8 cellular contexts compared by ENCODE assay signal in genomic region chr15:49046113-49046883, GRCh38. TPM values are rescaled to one million over a fixed set of nuclear protein-coding genes. Genes with fewer than 3 reads are reported as not detected.
DNase-seq lines count a peak whose midpoint lies in the region; ATAC-seq, FAIRE-seq and TF ChIP-seq lines count a peak whose summit lies in the region.

TSS of gene SECISBP2L (minus strand) at chr15:49046446. CDS start at chr15:49046299, 147 bp downstream.

- WGBS in H1 (ENCODE audit: extremely low coverage in 1 of 2, insufficient coverage in 1 of 2, insufficient read length in 1 of 2, insufficient replicate concordance in 2 of 2, low coverage in 1 of 2, low lambda C conversion rate in 2 of 2, missing lambda C conversion rate in 1 of 2), 2 experiments, result 3% methylated on average over 53 of the region's 53 CpGs; no CpG with 5 or more reads in 1 of the 2 experiments
- 4% methylated on average over 49 of the region's 53 CpGs for WGBS in mesenchymal stem cell

- H2AK5ac ChIP-seq in H1 (ENCODE audit: low read depth, low read length) (no peak within 1 kb of the TSS), mesenchymal stem cell (ENCODE audit: low read length, severe bottlenecking) (peak within 1 kb of the TSS; percentile 5)

- H2BK12ac ChIP-seq in H1 (ENCODE audit: low read depth, low read length) (no peak within 1 kb of the TSS), mesenchymal stem cell (ENCODE audit: low read length in 2 of 2) (peak within 1 kb of the TSS in 1 of 2 experiments; percentile 29)

- peak within 1 kb of the TSS; percentile 37 for H4K5ac ChIP-seq in H1 (ENCODE audit: insufficient read length, low read depth, low read length)

- H4K91ac ChIP-seq in H1 (replicated peaks; ENCODE audit: insufficient read length, low read length) (no peak within 1 kb of the TSS), mesenchymal stem cell (ENCODE audit: low read length) (peak within 1 kb of the TSS; percentile 93)

- H3K9ac ChIP-seq in H1 (replicated peaks in 1 of 4; ENCODE audit: extremely low read depth in 1 of 4, low read depth in 3 of 4, low read length in 3 of 4), result peak within 1 kb of the TSS; percentile 67 to 94 (median 79)
- peak within 1 kb of the TSS; percentile 96 for H3K9ac ChIP-seq in mesenchymal stem cell (ENCODE audit: low read length)

- peak within 1 kb of the TSS; percentile 55; the same call in 1 of the 2 replicates for H2BK5ac ChIP-seq in H1 (ENCODE audit: low read depth, low read length)
- H2BK5ac ChIP-seq in mesenchymal stem cell (ENCODE audit: low read depth, low read length, poor library complexity, severe bottlenecking), result peak within 1 kb of the TSS; percentile 90

- no peak within 1 kb of the TSS for H3K23ac ChIP-seq in H1 (ENCODE audit: insufficient read length)
- H3K23ac ChIP-seq in mesenchymal stem cell (ENCODE audit: low read length in 2 of 2), result peak within 1 kb of the TSS in 1 of 2 experiments; percentile 14

- H3K79me1 ChIP-seq in H1 (ENCODE audit: low read depth, low read length) (no peaks in the 10 kb centered on the region; the same call in 1 of the 2 replicates), mesenchymal stem cell (replicated peaks; ENCODE audit: low read length, poor library complexity, severe bottlenecking) (no peaks in the 10 kb centered on the region)

- H3K4me2 ChIP-seq in H1 (ENCODE audit: insufficient read depth in 1 of 2, low read depth in 2 of 2, low read length in 2 of 2) (peak within 1 kb of the TSS; percentile 65 to 68), mesenchymal stem cell (ENCODE audit: low read length, poor library complexity, severe bottlenecking) (peak within 1 kb of the TSS; percentile 79)

- H2BK120ac ChIP-seq in H1 (replicated peaks; ENCODE audit: low read depth, low read length) (no peak within 1 kb of the TSS), mesenchymal stem cell (ENCODE audit: low read depth, low read length) (peak within 1 kb of the TSS; percentile 83)

- H3K14ac ChIP-seq in H1 (ENCODE audit: insufficient read length) (peak within 1 kb of the TSS; percentile 96), mesenchymal stem cell (ENCODE audit: low read length in 2 of 2) (peak within 1 kb of the TSS; percentile 69 to 78)

- no peak within 1 kb of the TSS for H3K56ac ChIP-seq in H1 (replicated peaks; ENCODE audit: insufficient read length, low read depth, low read length)

- peaks cover 0 to 45% of the 10 kb centered on the region in 2 experiments for H3K79me2 ChIP-seq in H1 (ENCODE audit: control insufficient read depth in 1 of 2, insufficient read depth in 2 of 2, low read length in 2 of 2)

- no peaks in the 10 kb centered on the region for H4K20me1 ChIP-seq in H1 (replicated peaks in 1 of 2; ENCODE audit: control insufficient read depth in 1 of 2, insufficient read depth in 2 of 2, low read length in 2 of 2)

- ATAC-seq in GM19468 (IDR thresholded peaks at IDR 0.05; ENCODE audit: extremely low read depth, unreplicated experiment), result peak; percentile 82

- peaks cover 2% of the 10 kb centered on the region for H3K23me2 ChIP-seq in H1 (ENCODE audit: low read depth, low read length)

- peak in 1 of 2 experiments; percentile 83; a peak in 1 of 3 replicates for TF ChIP-seq POLR2A in H1 (IDR thresholded peaks at IDR 0.05; ENCODE audit: control extremely low read depth in 1 of 2, low read depth in 2 of 2, low read length in 2 of 2)

- peak; percentile 69 to 70 for TF ChIP-seq RAD21 in H1 (IDR thresholded peaks at IDR 0.05 in 1 of 2, conservative IDR thresholded peaks at IDR 0.05 in 1 of 2; ENCODE audit: low read depth in 2 of 2, low read length in 2 of 2)

- TF ChIP-seq CTCF in H1 (IDR thresholded peaks at IDR 0.05; ENCODE audit: control extremely low read depth in 1 of 3, insufficient read depth in 1 of 3, low read depth in 1 of 3, low read length in 3 of 3), result peak; percentile 66 to 87 (median 79)

- H3K27ac ChIP-seq in H1 (ENCODE audit: low read depth, low read length) (peak within 1 kb of the TSS; percentile 47), mesenchymal stem cell (ENCODE audit: low read length, poor library complexity, severe bottlenecking) (peak within 1 kb of the TSS; percentile 78)

- POLR2A ChIA-PET in H1 (lab: Charles Lee; ENCODE audit: partially characterized antibody), result interaction anchor here (0.6 to 1.8 kb wide), 10 partner anchors 13 to 577 kb away, joined by 3 to 6 read pairs (median 3); partner anchors contain the start of genes COPS2 and GALK2

- peak; percentile 93 for DNase-seq in COR-L47 (lab: John Stamatoyannopoulos, UW)
- DNase-seq in HS-5 (ENCODE audit: low read depth), result peak; percentile 60
- peak; percentile 97 for DNase-seq in NOMO-1 (lab: John Stamatoyannopoulos, UW; ENCODE audit: unreplicated experiment in 2 of 2)
- DNase-seq in activated CD8-positive, alpha-beta memory T cell treated with anti-CD3 and anti-CD28 coated beads for 4 hours (ENCODE audit: low read depth in 2 of 2), result peak; percentile 73 to 81
- peak; percentile 92 to 94 for DNase-seq in H1 (ENCODE audit: low read depth in 1 of 2, low spot score in 2 of 2)
- DNase-seq in mesenchymal stem cell, result peak; percentile 95
- peak; percentile 78 for DNase-seq in stimulated activated CD8-positive, alpha-beta memory T cell treated with anti-CD3 and anti-CD28 coated beads, Interleukin-12 subunit alpha, Interleukin-12 subunit beta, amount 100 ng/mL, for 4 hours (ENCODE audit: low read depth)

- H3K18ac ChIP-seq in H1 (ENCODE audit: extremely low read depth, low read length) (0 out of 2 replicates have a peak within 1 kb of the TSS, but pooled peaks have one; percentile 9), mesenchymal stem cell (ENCODE audit: low read depth in 1 of 2, low read length in 2 of 2) (peak within 1 kb of the TSS; percentile 84 to 98)

- no peak within 1 kb of the TSS for H2BK15ac ChIP-seq in H1 (ENCODE audit: low read length)
- H2BK15ac ChIP-seq in mesenchymal stem cell (ENCODE audit: low read depth, poor library complexity, severe bottlenecking), result peak within 1 kb of the TSS; percentile 77

- peak; percentile 39 for FAIRE-seq in H1 (lab: Jason Lieb, UNC)

- TF ChIP-seq EP300 in H1 (IDR thresholded peaks at IDR 0.05; ENCODE audit: borderline replicate concordance in 1 of 2, low read depth in 2 of 2, low read length in 2 of 2), result no peak; a peak in 1 of 3 replicates

- H3K4ac ChIP-seq in H1 (replicated peaks; ENCODE audit: insufficient read length, low read depth, low read length) (no peak within 1 kb of the TSS), mesenchymal stem cell (ENCODE audit: low read depth in 1 of 2, low read length in 2 of 2) (peak within 1 kb of the TSS; percentile 86 to 87)

- H2AFZ ChIP-seq in H1 (ENCODE audit: low read length) (peak within 1 kb of the TSS; percentile 83; the same call in 1 of the 2 replicates), mesenchymal stem cell (ENCODE audit: low read depth, low read length) (peak within 1 kb of the TSS; percentile 91)

- H3K4me3 ChIP-seq in H1 (ENCODE audit: extremely low read depth in 1 of 4, insufficient read depth in 2 of 4, low read depth in 3 of 4, low read length in 4 of 4), result peak within 1 kb of the TSS; percentile 85 to 97 (median 92)
- peak within 1 kb of the TSS; percentile 83 to 90 for H3K4me3 ChIP-seq in mesenchymal stem cell (ENCODE audit: insufficient read depth in 1 of 2, low read depth in 1 of 2, low read length in 2 of 2)

- no peak within 1 kb of the TSS for H2BK20ac ChIP-seq in H1 (ENCODE audit: low read length)

- no peaks in the 10 kb centered on the region for H3K27me3 ChIP-seq in H1 (replicated peaks in 1 of 4; ENCODE audit: control insufficient read depth in 3 of 4, extremely low read depth in 1 of 4, insufficient read depth in 3 of 4, low read length in 3 of 4)
- no peaks in the 10 kb centered on the region for H3K27me3 ChIP-seq in mesenchymal stem cell (ENCODE audit: control insufficient read depth in 1 of 2, insufficient read depth in 1 of 2, low read length in 2 of 2)

- H3K36me3 ChIP-seq in H1 (ENCODE audit: control insufficient read depth in 2 of 4, insufficient read depth in 4 of 4, low read length in 3 of 4) (no peaks in the 10 kb centered on the region), mesenchymal stem cell (ENCODE audit: control insufficient read depth in 1 of 2, insufficient read depth in 2 of 2, low read depth in 1 of 2, low read length in 2 of 2) (peaks cover 0 to 6% of the 10 kb centered on the region in 2 experiments)

- H4K8ac ChIP-seq in H1 (ENCODE audit: extremely low read depth, insufficient read depth, low read length) (peak within 1 kb of the TSS; percentile 90; the same call in 1 of the 2 replicates), mesenchymal stem cell (ENCODE audit: low read length) (peak within 1 kb of the TSS; percentile 94)

- CTCF ChIA-PET in H1 (lab: Charles Lee; ENCODE audit: partially characterized antibody), result interaction anchor here (0.7 to 4.9 kb wide), 13 partner anchors 9 to 828 kb away, joined by 3 to 25 read pairs (median 3); partner anchors contain the start of gene SHC4

- H3K9me3 ChIP-seq in H1 (ENCODE audit: insufficient read depth in 2 of 2, low read depth in 1 of 2, low read length in 1 of 2) (peaks cover 0 to 1% of the 10 kb centered on the region in 2 experiments; a peak in 1 of 4 replicates), mesenchymal stem cell (ENCODE audit: control insufficient read depth, low read length) (no peaks in the 10 kb centered on the region)

- H3K4me1 ChIP-seq in H1 (replicated peaks in 1 of 4; ENCODE audit: control insufficient read depth in 3 of 4, insufficient read depth in 4 of 4, low read length in 3 of 4) (no peaks in the 10 kb centered on the region), mesenchymal stem cell (ENCODE audit: control insufficient read depth, insufficient read depth, low read depth, low read length) (no peaks in the 10 kb centered on the region)

TF ChIP-seq in H1, 55 proteins besides CTCF, POLR2A, EP300 and RAD21 (continues in another document):
- TF ChIP-seq E2F6 (IDR thresholded peaks at IDR 0.05) (peak; percentile 24; the same call in 1 of the 2 replicates), HDAC2 (IDR thresholded peaks at IDR 0.05; ENCODE audit: borderline replicate concordance in 1 of 2, low read depth in 2 of 2, low read length in 2 of 2) (peak; percentile 54 to 62; a peak in 2 of 4 replicates)

RNA-seq across cellular contexts. Expression of gene SECISBP2L, which starts in this region (rescaled TPM):
- 22.8 and 25.7 TPM in 2 replicates for total RNA-seq in H1 (2021; fragmentation: NEBNext Ultra II Directional; extraction: Animal tissue kit (Norgen Biotek cat#: 25700))
- 7.6 and 9.5 TPM in 2 replicates for polyA plus RNA-seq in H1 (2011; rRNA removed)
- 6.1 TPM for polyA plus RNA-seq in H1 (2011; cell fraction: cytosol; rRNA removed)
- polyA plus RNA-seq in H1 (2011; cell fraction: nucleus; rRNA removed), result 16.7 TPM
- polyA plus RNA-seq in H1 (2012, experiment 1 of 2), result 5.4 to 10.6 TPM (median 6.8 TPM) in 4 replicates
- polyA plus RNA-seq in H1 (2012, experiment 2 of 2), result 0.49 TPM
- 9.9 TPM for polyA plus RNA-seq in H1 (2013, experiment 1 of 2)
- polyA plus RNA-seq in H1 (2013, experiment 2 of 2), result 10.1 TPM
- 39.8 and 64.3 TPM in 2 replicates for polyA minus RNA-seq in H1 (2011; rRNA and poly(A)+ RNA removed)
- 20.4 TPM for polyA minus RNA-seq in H1 (2011; cell fraction: cytosol; rRNA and poly(A)+ RNA removed)
- polyA minus RNA-seq in H1 (2011; cell fraction: nucleus; rRNA and poly(A)+ RNA removed), result 62.1 TPM
- 21.1 TPM for polyA plus RNA-seq in mesenchymal stem cell (2013, experiment 1 of 2)
- polyA plus RNA-seq in mesenchymal stem cell (2013, experiment 2 of 2), result 17.6 TPM

Comparison
In these comparisons a context has a peak if more than half of its experiments do, and no peak if none do; other contexts are left out.
1. Peak in every context shown above with its lines: DNase-seq, ATAC-seq, H3K4me3 ChIP-seq and H3K27ac ChIP-seq.